In the genomic region with DNA sequence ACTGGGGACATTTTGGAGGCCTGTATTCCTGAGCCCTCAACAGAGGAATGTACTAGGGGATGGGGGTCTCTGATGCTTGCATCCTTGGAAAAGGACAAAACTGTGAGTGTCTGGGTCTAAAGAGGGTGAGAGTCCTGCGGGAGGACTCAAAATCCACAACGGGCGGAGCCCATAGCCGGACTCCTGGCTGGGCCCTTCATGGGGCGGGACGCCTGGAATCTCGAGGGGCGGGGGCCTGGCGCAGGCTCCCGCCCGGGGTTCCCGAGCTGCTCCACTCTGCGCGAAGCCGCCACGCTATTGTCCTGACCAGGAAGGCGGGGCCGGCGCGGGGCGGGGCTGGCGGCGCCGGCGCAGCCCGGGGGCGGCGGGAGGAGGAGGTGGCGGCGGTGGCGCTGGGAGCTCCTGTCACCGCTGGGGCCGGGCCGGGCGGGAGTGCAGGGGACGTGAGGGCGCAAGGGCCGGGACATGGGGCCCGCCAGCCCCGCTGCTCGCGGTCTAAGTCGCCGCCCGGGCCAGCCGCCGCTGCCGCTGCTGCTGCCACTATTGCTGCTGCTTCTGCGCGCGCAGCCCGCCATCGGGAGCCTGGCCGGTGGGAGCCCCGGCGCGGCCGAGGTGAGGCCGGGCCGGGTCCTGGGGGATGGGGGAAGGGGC, we compare ENCODE assay signal across 8 cellular contexts. TPM values are rescaled to one million over a fixed set of nuclear protein-coding genes. Genes with fewer than 3 reads are reported as not detected.
A peak's percentile ranks its signal among the peaks of the same experiment; 100 is the strongest.
DNase-seq lines count a peak whose midpoint lies in the region; ATAC-seq and TF ChIP-seq lines count a peak whose summit lies in the region.

A gene (plus strand): TSS at position 403 of the 651 bp plus-strand sequence. CDS start 63 bp downstream, at position 466.

- H3K27me3 ChIP-seq in adrenal gland = peaks cover 11% of the 10 kb centered on the region

- ATAC-seq in left ventricle myocardium superior (peak; percentile 96), GM18861 (IDR thresholded peaks at IDR 0.05; ENCODE audit: unreplicated experiment) (no peak), GM21737 (IDR thresholded peaks at IDR 0.05; ENCODE audit: unreplicated experiment) (no peak)

- intact Hi-C loops in adrenal gland (cut with DNase I) = no loop called here
- intact Hi-C loops in left ventricle myocardium superior (cut with micrococcal nuclease) = no loop called here

- WGBS in adrenal gland, 4 donors = 1 to 20% (median 6%) methylated on average over 1 to 60 of the region's 60 CpGs

- no peaks in the 10 kb centered on the region for H3K9me3 ChIP-seq in adrenal gland (replicated peaks in 1 of 3)

- peak; percentile 30 for DNase-seq in DMS153 treated with DMSO at 0.1 percent for 48 hours (lab: John Stamatoyannopoulos, UW; ENCODE audit: unreplicated experiment)
- DNase-seq in HuH-7.5 (ENCODE audit: low spot score) = peak; percentile 65
- DNase-seq in T follicular helper cell (ENCODE audit: low read depth) = peak; percentile 37
- peak; percentile 32 to 79 (median 63) for DNase-seq in adrenal gland
- DNase-seq in left ventricle myocardium superior = peak; percentile 86
- DNase-seq in retina = peak; percentile 83

- H3K27ac ChIP-seq in adrenal gland = no peak within 1 kb of the TSS

- H3K36me3 ChIP-seq in adrenal gland (replicated peaks in 1 of 2) = no peaks in the 10 kb centered on the region

- H3K4me3 ChIP-seq in adrenal gland = peak within 1 kb of the TSS in 2 of 4 donors; percentile 11 to 68

- TF ChIP-seq POLR2A in adrenal gland (IDR thresholded peaks at IDR 0.05) = no peak

- no peak for TF ChIP-seq CTCF in adrenal gland (IDR thresholded peaks at IDR 0.05)

- H3K4me1 ChIP-seq in adrenal gland (replicated peaks in 1 of 2) = peaks cover 4 to 5% of the 10 kb centered on the region in 2 donors

RNA-seq across cellular contexts. Expression of the gene that starts here (rescaled TPM):
- total RNA-seq in adrenal gland (10 to 100 TPM in 3 of 8 donors, 1 to 10 TPM in 5; 1.0 to 68.7 (median 7.4) TPM), left ventricle myocardium superior (25.7 TPM)
- 100 to 1,000 TPM in 1 of 3 donors, 10 to 100 TPM in 2; 77.4 to 278 (median 89.7) TPM for polyA plus RNA-seq in adrenal gland

Comparison
In these comparisons a context has a peak if more than half of its experiments do, and no peak if none do; other contexts are left out.
1. DNase-seq: peak in every context shown above with its lines; median percentile 86 in left ventricle myocardium superior; 83 in retina; 65 in HuH-7.5; 63 in adrenal gland; 37 in T follicular helper cell; 30 in DMS153 treated with DMSO at 0.1 percent for 48 hours.